Comparison of ENCODE assay signal across 8 cellular contexts in the genomic region with DNA sequence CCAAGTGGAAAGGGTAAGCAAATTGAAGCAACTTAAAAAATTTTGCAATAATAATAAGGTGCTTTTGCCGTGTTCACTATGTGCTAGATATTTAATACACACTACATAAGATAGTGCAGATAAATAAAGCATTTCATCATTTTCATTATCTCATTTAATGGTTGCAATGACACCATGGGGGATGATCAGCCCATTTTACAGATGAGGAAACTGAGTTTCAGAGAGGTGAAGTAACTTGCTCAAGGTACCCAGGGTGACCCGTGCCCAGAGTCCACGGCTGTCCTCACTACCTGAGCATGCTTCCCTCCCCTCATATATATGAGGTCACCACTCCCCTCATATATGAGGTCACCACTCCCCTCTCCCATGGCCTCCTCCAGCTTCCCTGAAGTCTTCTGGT. TPM values are rescaled to one million over a fixed set of nuclear protein-coding genes. Genes with fewer than 3 reads are reported as not detected.
"Had no signal": no experiment of that assay in that cellular context is flagged by ENCODE, and none has a peak within 500 bp of the region (broad histone marks: within the 10 kb centered on the region; RNA-seq: fewer than 3 reads in every experiment).

No MANE protein-coding gene starts in this region.

- H3K4me2 ChIP-seq: GM23338 had no signal

- H3K4me3 ChIP-seq: GM23338, HAP-1 had no signal

- ATAC-seq: GM23338, HCT116 had no signal

- H3K4me1 ChIP-seq: HAP-1 had no signal

- FAIRE-seq: HTR-8/SVneo had no signal

- DNase-seq: H7, HFFc6, KG1 had no signal

- H2AFZ ChIP-seq: GM23338 had no signal

- H3K36me3 ChIP-seq: HAP-1 had no signal

- H3K9me3 ChIP-seq: HAP-1 had no signal

RNA-seq across cellular contexts. Expression of gene KCNK5, which starts 7.5 kb away (rescaled TPM):
- total RNA-seq: HFFc6 had no signal
- polyA plus RNA-seq: IgD-negative memory B cell had no signal
